In genomic region chr5:115842952-115843351, GRCh38 we compare ENCODE assay signal across 8 cellular contexts. TPM values are rescaled to one million over a fixed set of nuclear protein-coding genes. Genes with fewer than 3 reads are reported as not detected.
DNase-seq lines count a peak whose midpoint lies in the region; ATAC-seq and TF ChIP-seq lines count a peak whose summit lies in the region.

No MANE protein-coding gene starts in this region.

- ATAC-seq in naive thymus-derived CD4-positive, alpha-beta T cell, result no peak
- ATAC-seq in GM18873 (IDR thresholded peaks at IDR 0.05; ENCODE audit: low FRiP score, unreplicated experiment), result no peak

- peaks cover 47% of the 10 kb centered on the region for H3K79me2 ChIP-seq in KMS-11 (ENCODE audit: insufficient read depth, low read depth)

- peak overlapping the region; percentile 96 to 100 (median 99) for H3K4me3 Mint-ChIP-seq in naive thymus-derived CD4-positive, alpha-beta T cell

- peaks cover 0 to 7% (median 0%) of the 10 kb centered on the region in 5 donors for H3K27me3 Mint-ChIP-seq in naive thymus-derived CD4-positive, alpha-beta T cell

- H3K4me2 ChIP-seq in BLaER1, result peak overlapping the region; percentile 81
- H3K4me2 ChIP-seq in KMS-11, result peak overlapping the region; percentile 66

- POLR2A ChIA-PET in naive thymus-derived CD4-positive, alpha-beta T cell (lab: Charles Lee), result interaction anchor here (0.6 to 1.4 kb wide), 8 partner anchors 9 to 745 kb away, joined by 3 to 5 read pairs (median 4); partner anchors contain the start of genes PGGT1B, TICAM2 and TMED7

- H3K4me1 ChIP-seq in BLaER1 (peaks cover 51% of the 10 kb centered on the region), KMS-11 (ENCODE audit: low read depth, poor library complexity, severe bottlenecking) (peaks cover 32% of the 10 kb centered on the region)
- peaks cover 35 to 36% of the 10 kb centered on the region in 2 donors for H3K4me1 ChIP-seq in naive thymus-derived CD4-positive, alpha-beta T cell (ENCODE audit: control insufficient read depth in 2 of 2, insufficient read depth in 2 of 2, low read length in 2 of 2)

- peaks cover 87% of the 10 kb centered on the region for H4K20me1 ChIP-seq in BLaER1
- peaks cover 9% of the 10 kb centered on the region for H4K20me1 ChIP-seq in KMS-11 (ENCODE audit: insufficient read depth)

- no peaks in the 10 kb centered on the region for H3K27me3 ChIP-seq in BLaER1
- H3K27me3 ChIP-seq in KMS-11 (ENCODE audit: insufficient read depth, low read depth), result no peaks in the 10 kb centered on the region; the same call in 1 of the 2 replicates
- no peaks in the 10 kb centered on the region for H3K27me3 ChIP-seq in naive thymus-derived CD4-positive, alpha-beta T cell (ENCODE audit: control insufficient read depth in 2 of 2, insufficient read depth in 2 of 2, low read length in 2 of 2)

- H3K36me3 ChIP-seq in BLaER1 (no peaks in the 10 kb centered on the region), KMS-11 (ENCODE audit: insufficient read depth) (0 out of 2 replicates have a peak, but pooled peaks cover under 1% of the 10 kb centered on the region)
- H3K36me3 ChIP-seq in naive thymus-derived CD4-positive, alpha-beta T cell (ENCODE audit: control insufficient read depth in 2 of 3, insufficient read depth in 3 of 3, low read length in 3 of 3), result peaks cover 0 to 4% (median 0%) of the 10 kb centered on the region in 3 experiments

- H3K9ac ChIP-seq in BLaER1, result peak overlapping the region; percentile 89
- H3K9ac ChIP-seq in KMS-11, result no peak overlapping the region

- no peaks in the 10 kb centered on the region for H3K9me3 Mint-ChIP-seq in naive thymus-derived CD4-positive, alpha-beta T cell

- TF ChIP-seq CTCF in KMS-11 (conservative IDR thresholded peaks at IDR 0.05; ENCODE audit: low read depth, low read length) (no peak), cardiac fibroblast (IDR thresholded peaks at IDR 0.05; ENCODE audit: low read depth, low read length) (no peak)

- H3K27ac ChIP-seq in BLaER1 (0 out of 2 replicates have a peak overlapping the region, but pooled peaks have one; percentile 85), KMS-11 (no peak overlapping the region)
- H3K27ac ChIP-seq in naive thymus-derived CD4-positive, alpha-beta T cell (ENCODE audit: low read depth, low read length), result peak overlapping the region; percentile 83

- CTCF ChIA-PET in naive thymus-derived CD4-positive, alpha-beta T cell (lab: Charles Lee), result interaction anchor here (1.2 to 1.5 kb wide), 2 partner anchors 12 to 208 kb away, joined by 3 to 4 read pairs; no protein-coding TSS in a partner anchor

- H3K4me3 ChIP-seq in BLaER1 (peak overlapping the region; percentile 85), KMS-11 (IDR thresholded peaks at IDR 0.05; ENCODE audit: insufficient read depth, low read depth, low read length) (no peak overlapping the region), cardiac fibroblast (replicated peaks in 1 of 2; ENCODE audit: low read depth in 2 of 2, low read length in 2 of 2) (peak overlapping the region; percentile 80 to 92)
- H3K4me3 ChIP-seq in naive thymus-derived CD4-positive, alpha-beta T cell (ENCODE audit: low read length), result peak overlapping the region; percentile 81

- no peaks in the 10 kb centered on the region for H3K9me3 ChIP-seq in BLaER1
- H3K9me3 ChIP-seq in naive thymus-derived CD4-positive, alpha-beta T cell (ENCODE audit: control insufficient read depth in 2 of 3, low read length in 3 of 3), result no peaks in the 10 kb centered on the region

- peaks cover 0 to 10% (median 0%) of the 10 kb centered on the region in 5 donors for H3K36me3 Mint-ChIP-seq in naive thymus-derived CD4-positive, alpha-beta T cell

- DNase-seq in cardiac fibroblast (ENCODE audit: low read depth in 2 of 2) (no peak), NCI-H2227 (lab: John Stamatoyannopoulos, UW; ENCODE audit: unreplicated experiment) (no peak), DMS79 treated with DMSO at 0.1 percent for 48 hours (lab: John Stamatoyannopoulos, UW) (no peak), amygdala (lab: John Stamatoyannopoulos, UW) (no peak)
- no peak for DNase-seq in naive thymus-derived CD4-positive, alpha-beta T cell

- H2AFZ ChIP-seq in KMS-11 (ENCODE audit: low read depth), result no peak overlapping the region

- intact Hi-C loops in naive thymus-derived CD4-positive, alpha-beta T cell (cut with micrococcal nuclease), result loop anchor here in 1 of 2 donors (5.0 kb wide), 2 partner anchors 224 to 671 kb away; no protein-coding TSS in a partner anchor

- H3K27ac Mint-ChIP-seq in naive thymus-derived CD4-positive, alpha-beta T cell, result peak overlapping the region in 7 of 9 donors; percentile 88 to 99 (median 95)

- H3K4me1 Mint-ChIP-seq in naive thymus-derived CD4-positive, alpha-beta T cell, result peaks cover 29 to 72% (median 51%) of the 10 kb centered on the region in 7 donors

RNA-seq across cellular contexts. Expression of gene AP3S1, which starts 1.2 kb away (rescaled TPM):
- 10 to 100 TPM; 22.2 to 55.2 (median 43.3) TPM for total RNA-seq in naive thymus-derived CD4-positive, alpha-beta T cell
- polyA plus RNA-seq in naive thymus-derived CD4-positive, alpha-beta T cell, result 10 to 100 TPM; 45.2 to 49.0 TPM

RNA-seq across cellular contexts. Expression of gene ATG12, which starts 1.6 kb away (rescaled TPM):
- total RNA-seq in naive thymus-derived CD4-positive, alpha-beta T cell, result 10 to 100 TPM; 47.9 to 84.9 (median 60.0) TPM
- polyA plus RNA-seq in naive thymus-derived CD4-positive, alpha-beta T cell, result 100 to 1,000 TPM in 1 of 2 donors, 10 to 100 TPM in 1; 99.8 to 141 TPM

RNA-seq across cellular contexts. Expression of gene CDO1, which starts 26.5 kb away (rescaled TPM):
- total RNA-seq in naive thymus-derived CD4-positive, alpha-beta T cell, result under 1 TPM in 1 of 5 experiments, not detected in 4; 0.22 TPM
- polyA plus RNA-seq in naive thymus-derived CD4-positive, alpha-beta T cell, result not detected
